8 cellular contexts compared by ENCODE assay signal in the genomic region with DNA sequence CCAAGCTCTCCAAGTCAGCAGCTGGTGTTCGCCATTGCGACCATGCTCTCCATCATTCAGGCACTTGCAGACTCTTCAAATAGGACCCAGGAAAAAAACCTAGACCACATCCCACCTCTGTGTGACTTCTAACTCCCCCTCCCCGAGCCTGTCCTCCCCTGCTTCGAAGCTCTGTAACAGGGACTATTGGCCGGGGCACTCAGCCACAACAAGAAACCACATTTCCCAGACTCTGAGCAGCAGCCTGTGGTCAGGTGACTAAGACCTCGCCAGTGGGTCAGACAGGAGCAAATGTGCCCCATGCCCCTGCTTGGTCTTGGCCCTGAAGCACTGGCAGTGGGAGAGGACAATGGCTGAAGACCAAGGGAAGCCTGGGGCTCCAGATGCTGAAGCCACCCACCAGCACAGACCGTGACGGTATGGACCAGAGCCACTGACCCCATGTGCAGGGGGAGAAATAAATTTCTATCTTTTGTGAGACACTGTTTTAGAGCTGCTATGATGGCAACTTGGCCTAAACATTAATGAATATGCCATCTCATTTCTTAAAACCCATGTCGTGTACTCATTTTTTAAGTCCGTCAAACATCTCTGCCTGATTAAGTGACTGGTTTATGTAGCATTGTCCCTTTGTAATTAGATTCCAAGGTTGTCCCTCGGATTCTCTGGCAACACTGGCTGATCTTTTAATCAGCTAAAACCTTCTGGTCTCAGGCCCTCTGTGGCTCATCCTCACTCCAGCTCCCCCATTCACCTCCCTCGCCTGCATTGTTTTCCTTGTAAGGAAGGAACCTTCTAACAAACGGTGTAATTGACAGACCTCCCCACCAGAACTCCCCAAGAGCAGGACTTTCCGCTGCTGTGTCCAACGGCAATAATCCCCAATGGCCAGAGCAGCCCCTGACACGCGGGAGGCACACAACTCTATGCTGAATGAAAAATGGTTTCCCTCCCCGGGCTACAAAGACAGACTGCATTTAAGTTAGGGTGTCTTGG.
DNase-seq lines count a peak whose midpoint lies in the region; ATAC-seq lines count a peak whose summit lies in the region.

No MANE protein-coding gene starts in this region.

- peaks cover 45% of the 10 kb centered on the region for H3K36me3 Mint-ChIP-seq in T-helper 2 cell treated with Interferon-gamma antibody and Interleukin-4, amounts not matched to agents 5 μg/mL and 100 μg/mL, for 36 hours (ENCODE audit: low read depth)

- peak; percentile 38 for ATAC-seq in HG02763 (IDR thresholded peaks at IDR 0.05; ENCODE audit: unreplicated experiment)

- peaks cover 56% of the 10 kb centered on the region for H3K4me1 Mint-ChIP-seq in T-helper 2 cell treated with Interferon-gamma antibody and Interleukin-4, amounts not matched to agents 5 μg/mL and 100 μg/mL, for 36 hours (ENCODE audit: low read depth)

- peak overlapping the region; percentile 11 for H3K27ac Mint-ChIP-seq in T-helper 2 cell treated with Interferon-gamma antibody and Interleukin-4, amounts not matched to agents 5 μg/mL and 100 μg/mL, for 36 hours

- H3K4me3 Mint-ChIP-seq in T-helper 2 cell treated with Interferon-gamma antibody and Interleukin-4, amounts not matched to agents 5 μg/mL and 100 μg/mL, for 36 hours, result peak overlapping the region; percentile 52

- no peaks in the 10 kb centered on the region for H3K27me3 Mint-ChIP-seq in T-helper 2 cell treated with Interferon-gamma antibody and Interleukin-4, amounts not matched to agents 5 μg/mL and 100 μg/mL, for 36 hours (ENCODE audit: low read depth)

- H3K9me3 Mint-ChIP-seq in T-helper 2 cell treated with Interferon-gamma antibody and Interleukin-4, amounts not matched to agents 5 μg/mL and 100 μg/mL, for 36 hours, result no peaks in the 10 kb centered on the region

- peak; percentile 41 for DNase-seq in activated CD4-positive, alpha-beta T cell treated with anti-CD3 and anti-CD28 coated beads for 48 hours
- DNase-seq in activated CD4-positive, alpha-beta T cell treated with anti-CD3 and anti-CD28 coated beads for 4 hours, result no peak
- DNase-seq in T-helper 2 cell treated with Interferon-gamma antibody and Interleukin-4, amounts not matched to agents 5 μg/mL and 100 μg/mL, for 36 hours (ENCODE audit: low spot score), result peak; percentile 49
- peak; percentile 49 for DNase-seq in iPS-NIHi11 (ENCODE audit: low spot score)
- no peak for DNase-seq in ecto neural progenitor cell (ENCODE audit: low spot score)
- DNase-seq in middle frontal gyrus (ENCODE audit: extremely low spot score, low spot score), result no peak
- no peak for DNase-seq in NCI-H446 (lab: John Stamatoyannopoulos, UW)

Comparison
In these comparisons a context has a peak if more than half of its experiments do, and no peak if none do; other contexts are left out.
1. DNase-seq: peak in activated CD4-positive, alpha-beta T cell treated with anti-CD3 and anti-CD28 coated beads for 48 hours (single experiment), T-helper 2 cell treated with Interferon-gamma antibody and Interleukin-4, amounts not matched to agents 5 μg/mL and 100 μg/mL, for 36 hours (single experiment) and iPS-NIHi11 (single experiment); none in activated CD4-positive, alpha-beta T cell treated with anti-CD3 and anti-CD28 coated beads for 4 hours (0 of 2), ecto neural progenitor cell (single experiment), middle frontal gyrus (single experiment) and NCI-H446 (0 of 2).